Comparison of ENCODE assay signal across 23 cellular contexts in the genomic region with DNA sequence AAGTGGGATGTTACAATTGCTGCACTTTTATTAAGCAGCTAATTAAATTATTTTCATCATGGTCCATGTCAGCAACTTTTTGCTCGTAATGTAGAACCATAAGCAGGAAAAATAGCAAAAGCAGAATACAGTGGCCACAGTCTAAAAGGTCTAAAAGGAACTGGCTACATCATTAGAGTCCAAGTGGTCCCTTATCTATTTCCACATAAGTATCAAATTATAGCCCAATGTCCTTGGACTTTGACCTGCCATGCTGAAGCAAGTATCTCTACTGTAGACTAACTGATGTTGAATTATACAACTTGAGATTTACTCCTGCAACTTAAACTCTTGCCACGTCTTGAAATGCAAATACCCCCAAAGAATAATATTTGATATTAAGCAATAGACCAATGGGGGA.
DNase-seq lines count a peak whose midpoint lies in the region; ATAC-seq, FAIRE-seq and TF ChIP-seq lines count a peak whose summit lies in the region.
"Had no signal": no experiment of that assay in that cellular context is flagged by ENCODE, and none has a peak within 500 bp of the region (broad histone marks: within the 10 kb centered on the region; RNA-seq: fewer than 3 reads in every experiment).

No MANE protein-coding gene starts in this region.

- H3K27ac Mint-ChIP-seq in progenitor cell of endocrine pancreas = peak overlapping the region; percentile 52
- H3K27ac Mint-ChIP-seq: CD14-positive monocyte; CD4-positive, alpha-beta memory T cell; CD4-positive, CD25-positive, alpha-beta regulatory T cell; CD8-positive, alpha-beta memory T cell had no signal

- H3K36me3 ChIP-seq in body of pancreas (replicated peaks in 1 of 2; ENCODE audit: insufficient read depth in 1 of 2, low read depth in 2 of 2) = no peaks in the 10 kb centered on the region
- H3K36me3 ChIP-seq: BE2C, BLaER1 had no signal

- peaks cover 32% of the 10 kb centered on the region for H3K27me3 Mint-ChIP-seq in progenitor cell of endocrine pancreas
- H3K27me3 Mint-ChIP-seq: CD4-positive, CD25-positive, alpha-beta regulatory T cell; CD8-positive, alpha-beta memory T cell had no signal

- DNase-seq in DMS53 (lab: John Stamatoyannopoulos, UW) (peak; percentile 4), DMS53 treated with DMSO at 0.1 percent for 48 hours (lab: John Stamatoyannopoulos, UW; ENCODE audit: unreplicated experiment) (no peak), body of pancreas (no peak), left colon (no peak), progenitor cell of endocrine pancreas (ENCODE audit: low spot score, unreplicated experiment) (no peak), GOT3 (lab: John Stamatoyannopoulos, UW) (no peak), GM19239 (ENCODE audit: insufficient read length, low spot score) (no peak), DMS 273 (lab: John Stamatoyannopoulos, UW; ENCODE audit: unreplicated experiment) (no peak)
- DNase-seq: ACHN; BE2C; C1 segment of cervical spinal cord; CD4-positive, alpha-beta memory T cell; CD4-positive, CD25-positive, alpha-beta regulatory T cell; CD8-positive, alpha-beta memory T cell; COR-L47; DMS79 treated with DMSO at 0.1 percent for 48 hours; GF-D8 had no signal

- FAIRE-seq in GM19239 (lab: Jason Lieb, UNC) = no peak
- FAIRE-seq: A549, G401.6, GM12891 had no signal

- ATAC-seq in body of pancreas (peak; percentile 33), left colon (peak; percentile 20)
- ATAC-seq: A549 had no signal

- TF ChIP-seq CTCF in body of pancreas (IDR thresholded peaks at IDR 0.05) (no peak), progenitor cell of endocrine pancreas (IDR thresholded peaks at IDR 0.05; ENCODE audit: unreplicated experiment) (no peak)

- H3K4me3 ChIP-seq in body of pancreas = no peak overlapping the region
- H3K4me3 ChIP-seq: A549, BLaER1 had no signal

- H3K9me3 Mint-ChIP-seq in progenitor cell of endocrine pancreas (ENCODE audit: low read depth) = peaks cover 31% of the 10 kb centered on the region

- H3K9me3 ChIP-seq in body of pancreas = peaks cover 0 to 11% (median 0%) of the 10 kb centered on the region in 3 donors
- H3K9me3 ChIP-seq: A549, BE2C, BLaER1 had no signal

- 46 to 52% methylated on average over 2 of the region's 2 CpGs for WGBS in body of pancreas, 2 donors

- no peak overlapping the region for H3K4me3 Mint-ChIP-seq in progenitor cell of endocrine pancreas (ENCODE audit: low read depth)
- H3K4me3 Mint-ChIP-seq: CD14-positive monocyte; CD4-positive, alpha-beta memory T cell; CD4-positive, CD25-positive, alpha-beta regulatory T cell; CD8-positive, alpha-beta memory T cell had no signal

- no peak overlapping the region for H3K27ac ChIP-seq in body of pancreas
- H3K27ac ChIP-seq: 22Rv1, A549, BLaER1 had no signal

- H3K4me1 ChIP-seq in body of pancreas = peaks cover 22% of the 10 kb centered on the region
- H3K4me1 ChIP-seq: BE2C, BLaER1 had no signal

- peaks cover 3% of the 10 kb centered on the region for H3K36me3 Mint-ChIP-seq in progenitor cell of endocrine pancreas (ENCODE audit: insufficient read depth)
- H3K36me3 Mint-ChIP-seq: CD14-positive monocyte; CD4-positive, alpha-beta memory T cell; CD4-positive, CD25-positive, alpha-beta regulatory T cell had no signal

- TF ChIP-seq POLR2A in body of pancreas (IDR thresholded peaks at IDR 0.05) = no peak

- intact Hi-C loops in body of pancreas (cut with DNase I) = no loop called here
- intact Hi-C loops in left colon (cut with DNase I, micrococcal nuclease) = no loop called here

- H3K27me3 ChIP-seq in body of pancreas = no peaks in the 10 kb centered on the region
- H3K27me3 ChIP-seq: BE2C, BLaER1 had no signal

- peaks cover 14% of the 10 kb centered on the region for H3K4me1 Mint-ChIP-seq in progenitor cell of endocrine pancreas (ENCODE audit: low read depth)
- H3K4me1 Mint-ChIP-seq: CD14-positive monocyte; CD4-positive, alpha-beta memory T cell; CD4-positive, CD25-positive, alpha-beta regulatory T cell; CD8-positive, alpha-beta memory T cell had no signal
